ENCODE assay signal across 8 cellular contexts in the genomic region with DNA sequence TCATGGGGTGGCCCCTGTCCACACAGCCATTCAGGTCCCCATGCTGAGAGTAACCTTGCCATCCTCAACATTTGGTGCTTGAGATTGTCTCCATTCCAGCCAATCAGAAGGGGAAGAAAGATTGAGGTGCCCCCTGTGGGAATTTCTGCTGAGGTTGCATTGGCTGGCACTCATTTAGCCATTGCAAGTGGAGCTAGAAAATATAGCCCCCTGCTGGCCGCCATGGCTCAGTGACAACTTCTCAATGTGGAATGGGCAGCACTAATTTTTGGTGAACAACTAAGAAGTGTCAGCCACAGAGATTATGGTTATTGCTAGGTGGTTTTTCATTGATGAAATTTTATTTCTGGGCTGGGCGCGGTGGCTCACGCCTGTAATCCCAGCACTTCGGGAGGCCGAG. TPM values are rescaled to one million over a fixed set of nuclear protein-coding genes. Genes with fewer than 3 reads are reported as not detected.
DNase-seq lines count a peak whose midpoint lies in the region; ATAC-seq and TF ChIP-seq lines count a peak whose summit lies in the region.

No MANE protein-coding gene starts in this region.

- TF ChIP-seq CTCF in Calu3 (IDR thresholded peaks at IDR 0.05; ENCODE audit: unreplicated experiment): peak; percentile 95

- DNase-seq in Calu3 (peak; percentile 83), NCI-H1694 (lab: John Stamatoyannopoulos, UW) (peak; percentile 4), globus pallidus (ENCODE audit: low spot score) (peak; percentile 19)
- DNase-seq in activated CD4-positive, alpha-beta T cell treated with anti-CD3 and anti-CD28 coated beads, Interleukin-2, amount 50 U/mL, for 48 hours: peak; percentile 35 to 46
- DNase-seq in stimulated activated CD4-positive, alpha-beta T cell treated with anti-CD3 and anti-CD28 coated beads, Interleukin-12 subunit alpha, Interleukin-12 subunit beta, amount 100 ng/mL, for 48 hours (ENCODE audit: low read depth in 2 of 3, low spot score in 1 of 3): peak in 2 of 3 donors; percentile 3 to 5

- H3K27ac Mint-ChIP-seq in Calu3 (ENCODE audit: unreplicated experiment): no peak overlapping the region

- ATAC-seq in GM19463 (IDR thresholded peaks at IDR 0.05; ENCODE audit: unreplicated experiment): peak; percentile 62
- ATAC-seq in HG03095 (IDR thresholded peaks at IDR 0.05; ENCODE audit: unreplicated experiment): no peak
- no peak for ATAC-seq in GM18858 (IDR thresholded peaks at IDR 0.05; ENCODE audit: unreplicated experiment)

- no peaks in the 10 kb centered on the region for H3K9me3 Mint-ChIP-seq in Calu3 (ENCODE audit: low read depth, unreplicated experiment)

- no peaks in the 10 kb centered on the region for H3K36me3 Mint-ChIP-seq in Calu3 (ENCODE audit: insufficient read depth, unreplicated experiment)

- H3K4me1 Mint-ChIP-seq in Calu3 (ENCODE audit: low read depth, unreplicated experiment): no peaks in the 10 kb centered on the region

- H3K27me3 Mint-ChIP-seq in Calu3 (ENCODE audit: unreplicated experiment): peaks cover 44% of the 10 kb centered on the region

- intact Hi-C loops in Calu3 (cut with micrococcal nuclease; ENCODE audit: unreplicated experiment): loop anchor here (1.0 to 5.0 kb wide), 4 partner anchors 58 to 597 kb away; no protein-coding TSS in a partner anchor

- H3K4me3 Mint-ChIP-seq in Calu3 (ENCODE audit: low read depth, unreplicated experiment): no peak overlapping the region

- no TSS peak for BruUV-seq in Calu3 (replicated peaks; lab: Mats Ljungman, UMichigan)

- CTCF ChIA-PET in Calu3 (lab: Charles Lee): interaction anchor here (0.7 to 3.1 kb wide), 2 partner anchors 12 to 263 kb away, joined by 4 to 33 read pairs; no protein-coding TSS in a partner anchor

RNA-seq across cellular contexts. Expression of a gene that starts 22.0 kb away (rescaled TPM):
- total RNA-seq in Calu3 (2022): not detected in 2 replicates

Comparison
In these comparisons a context has a peak if more than half of its experiments do, and no peak if none do; other contexts are left out.
1. DNase-seq: peak in every context shown above with its lines; median percentile 83 in Calu3; 40 in activated CD4-positive, alpha-beta T cell treated with anti-CD3 and anti-CD28 coated beads, Interleukin-2, amount 50 U/mL, for 48 hours; 19 in globus pallidus; 4 in NCI-H1694; 4 in stimulated activated CD4-positive, alpha-beta T cell treated with anti-CD3 and anti-CD28 coated beads, Interleukin-12 subunit alpha, Interleukin-12 subunit beta, amount 100 ng/mL, for 48 hours.